In genomic region chr9:78919701-78920100, GRCh38 we compare ENCODE assay signal across 22 cellular contexts.
DNase-seq lines count a peak whose midpoint lies in the region; ATAC-seq and TF ChIP-seq lines count a peak whose summit lies in the region.
"Had no signal": no experiment of that assay in that cellular context is flagged by ENCODE, and none has a peak within 500 bp of the region (broad histone marks: within the 10 kb centered on the region; RNA-seq: fewer than 3 reads in every experiment).

No MANE protein-coding gene starts in this region.

- H3K36me3 ChIP-seq in PC-3 (ENCODE audit: low read depth, low read length) (no peaks in the 10 kb centered on the region; the same call in 1 of the 2 replicates), hepatocyte (replicated peaks; ENCODE audit: insufficient read depth, low read depth) (no peaks in the 10 kb centered on the region), sigmoid colon (no peaks in the 10 kb centered on the region)

- H3K9me3 ChIP-seq in PC-3 (ENCODE audit: low read length): no peaks in the 10 kb centered on the region
- H3K9me3 ChIP-seq in hepatocyte (ENCODE audit: low read depth): no peaks in the 10 kb centered on the region
- no peaks in the 10 kb centered on the region for H3K9me3 ChIP-seq in sigmoid colon
- H3K9me3 ChIP-seq: SK-N-SH had no signal

- TF ChIP-seq CTCF in PC-3 (conservative IDR thresholded peaks at IDR 0.05; ENCODE audit: low read depth, low read length) (no peak), choroid plexus epithelial cell (conservative IDR thresholded peaks at IDR 0.05; ENCODE audit: low read depth, low read length) (no peak), hepatocyte (IDR thresholded peaks at IDR 0.05; ENCODE audit: poor library complexity) (no peak), sigmoid colon (IDR thresholded peaks at IDR 0.05) (no peak)

- H3K27ac ChIP-seq in PC-3 (ENCODE audit: low read length) (peak overlapping the region; percentile 66), hepatocyte (no peak overlapping the region), sigmoid colon (no peak overlapping the region)
- H3K27ac ChIP-seq: C4-2B, PC-9 had no signal

- H3K4me3 Mint-ChIP-seq in stimulated activated memory B cell treated with anti-CD40 and anti-IgM and Interleukin-4, amounts not matched to agents 10 μg/mL and 1 μg/mL and 100 μg/mL, for 72 hours: no peak overlapping the region
- H3K4me3 Mint-ChIP-seq: CD8-positive, alpha-beta memory T cell; GM23338 had no signal

- intact Hi-C loops in PC-3 (cut with micrococcal nuclease): loop anchor here (5.0 kb wide), 1 partner anchor 103 kb away; no protein-coding TSS in a partner anchor
- intact Hi-C loops in sigmoid colon (cut with DNase I): no loop called here

- H3K9me2 ChIP-seq in PC-3 (replicated peaks; ENCODE audit: low read length) (no peaks in the 10 kb centered on the region), hepatocyte (replicated peaks; ENCODE audit: insufficient read depth) (no peaks in the 10 kb centered on the region)
- H3K9me2 ChIP-seq: SK-N-SH had no signal

- H3K79me2 ChIP-seq in PC-3 (ENCODE audit: low read length): no peaks in the 10 kb centered on the region
- H3K79me2 ChIP-seq in hepatocyte: no peaks in the 10 kb centered on the region

- H3K4me1 ChIP-seq in PC-3 (ENCODE audit: insufficient read depth, low read length): peaks cover 41% of the 10 kb centered on the region
- H3K4me1 ChIP-seq in hepatocyte (ENCODE audit: insufficient read depth): no peaks in the 10 kb centered on the region
- H3K4me1 ChIP-seq in sigmoid colon: no peaks in the 10 kb centered on the region

- H3K4me3 ChIP-seq in PC-3 (ENCODE audit: low read length) (no peak overlapping the region), choroid plexus epithelial cell (ENCODE audit: low read depth, low read length) (no peak overlapping the region), hepatocyte (no peak overlapping the region), sigmoid colon (no peak overlapping the region)
- H3K4me3 ChIP-seq: GM23338, PC-9 had no signal

- H3K27me3 ChIP-seq in PC-3 (ENCODE audit: low read length): no peaks in the 10 kb centered on the region
- no peaks in the 10 kb centered on the region for H3K27me3 ChIP-seq in hepatocyte
- no peaks in the 10 kb centered on the region for H3K27me3 ChIP-seq in sigmoid colon

- H4K20me1 ChIP-seq in PC-3 (ENCODE audit: low read length) (no peaks in the 10 kb centered on the region), hepatocyte (ENCODE audit: insufficient read depth, poor library complexity, severe bottlenecking) (no peaks in the 10 kb centered on the region)

- H3K9ac ChIP-seq in PC-3 (ENCODE audit: low read length): no peak overlapping the region
- H3K9ac ChIP-seq: SK-N-SH had no signal

- no peak overlapping the region; the same call in 1 of the 2 replicates for H2AFZ ChIP-seq in PC-3 (ENCODE audit: low read length)
- H2AFZ ChIP-seq in hepatocyte: no peak overlapping the region
- H2AFZ ChIP-seq: GM23338, PC-9 had no signal

- 98% methylated on average over 2 of the region's 2 CpGs for WGBS in hepatocyte (ENCODE audit: low lambda C conversion rate, missing lambda C conversion rate)
- 94 to 95% methylated on average over 2 of the region's 2 CpGs for WGBS in sigmoid colon, 2 donors

- TF ChIP-seq POLR2A in sigmoid colon (IDR thresholded peaks at IDR 0.05): no peak

- no peaks in the 10 kb centered on the region for H3F3A ChIP-seq in PC-3 (ENCODE audit: low read length, unreplicated experiment)

- no peak overlapping the region for H3K27ac Mint-ChIP-seq in stimulated activated memory B cell treated with anti-CD40 and anti-IgM and Interleukin-4, amounts not matched to agents 10 μg/mL and 1 μg/mL and 100 μg/mL, for 72 hours
- H3K27ac Mint-ChIP-seq: CD8-positive, alpha-beta memory T cell; GM23338 had no signal

- CTCF ChIA-PET in PC-3 (lab: Charles Lee): no interaction called here

- no peak for TF ChIP-seq EP300 in sigmoid colon (IDR thresholded peaks at IDR 0.05)

- H3K4me2 ChIP-seq in PC-3 (ENCODE audit: low read length) (peak overlapping the region; percentile 42), hepatocyte (no peak overlapping the region)
- H3K4me2 ChIP-seq: GM23338, PC-9, SK-N-SH had no signal

- no peaks in the 10 kb centered on the region for H3K27me3 Mint-ChIP-seq in stimulated activated memory B cell treated with anti-CD40 and anti-IgM and Interleukin-4, amounts not matched to agents 10 μg/mL and 1 μg/mL and 100 μg/mL, for 72 hours
- H3K27me3 Mint-ChIP-seq: CD8-positive, alpha-beta memory T cell had no signal

- DNase-seq in HPDE6-E6E7 (ENCODE audit: extremely low spot score): peak; percentile 26
- peak; percentile 88 for DNase-seq in PC-3
- peak; percentile 31 for DNase-seq in choroid plexus epithelial cell (ENCODE audit: low read depth)
- peak; percentile 45 for DNase-seq in kidney tubule cell (ENCODE audit: low spot score)
- DNase-seq in hepatocyte (ENCODE audit: low spot score): no peak
- DNase-seq in sigmoid colon: no peak
- DNase-seq: Calu3; CD8-positive, alpha-beta memory T cell; DMS153; Kasumi-1; NCI-H1105; NCI-H2029 treated with DMSO at 0.1 percent for 48 hours; NCI-H524 treated with DMSO at 0.1 percent for 48 hours; PC-9; RPMI8226; SIG-M5; SK-N-SH had no signal

- H3K9me3 Mint-ChIP-seq in stimulated activated memory B cell treated with anti-CD40 and anti-IgM and Interleukin-4, amounts not matched to agents 10 μg/mL and 1 μg/mL and 100 μg/mL, for 72 hours: peaks cover 15% of the 10 kb centered on the region

- peaks cover 9% of the 10 kb centered on the region for H3K36me3 Mint-ChIP-seq in stimulated activated memory B cell treated with anti-CD40 and anti-IgM and Interleukin-4, amounts not matched to agents 10 μg/mL and 1 μg/mL and 100 μg/mL, for 72 hours
- H3K36me3 Mint-ChIP-seq: CD8-positive, alpha-beta memory T cell had no signal

- no peaks in the 10 kb centered on the region for H3K4me1 Mint-ChIP-seq in stimulated activated memory B cell treated with anti-CD40 and anti-IgM and Interleukin-4, amounts not matched to agents 10 μg/mL and 1 μg/mL and 100 μg/mL, for 72 hours
- H3K4me1 Mint-ChIP-seq: CD8-positive, alpha-beta memory T cell; GM23338 had no signal

- ATAC-seq in PC-3 (peak; percentile 68), HG02642 (IDR thresholded peaks at IDR 0.05; ENCODE audit: poor library complexity, unreplicated experiment) (no peak)
- no peak for ATAC-seq in stimulated activated memory B cell treated with anti-CD40 and anti-IgM and Interleukin-4, amounts not matched to agents 10 μg/mL and 1 μg/mL and 100 μg/mL, for 72 hours
- ATAC-seq: GM23338, HCT116 had no signal

- POLR2A ChIA-PET in PC-3 (lab: Charles Lee; ENCODE audit: unreplicated experiment): no interaction called here

- BruUV-seq in PC-3 (replicated peaks; lab: Mats Ljungman, UMichigan): no TSS peak

Comparison
In these comparisons a context has a peak if more than half of its experiments do, and no peak if none do; other contexts are left out.
1. DNase-seq: peak in HPDE6-E6E7 (single experiment), PC-3 (single experiment), choroid plexus epithelial cell (single experiment) and kidney tubule cell (single experiment); none in hepatocyte (single experiment) and sigmoid colon (single experiment).